Comparison of ENCODE assay signal across 19 cellular contexts in the genomic region with DNA sequence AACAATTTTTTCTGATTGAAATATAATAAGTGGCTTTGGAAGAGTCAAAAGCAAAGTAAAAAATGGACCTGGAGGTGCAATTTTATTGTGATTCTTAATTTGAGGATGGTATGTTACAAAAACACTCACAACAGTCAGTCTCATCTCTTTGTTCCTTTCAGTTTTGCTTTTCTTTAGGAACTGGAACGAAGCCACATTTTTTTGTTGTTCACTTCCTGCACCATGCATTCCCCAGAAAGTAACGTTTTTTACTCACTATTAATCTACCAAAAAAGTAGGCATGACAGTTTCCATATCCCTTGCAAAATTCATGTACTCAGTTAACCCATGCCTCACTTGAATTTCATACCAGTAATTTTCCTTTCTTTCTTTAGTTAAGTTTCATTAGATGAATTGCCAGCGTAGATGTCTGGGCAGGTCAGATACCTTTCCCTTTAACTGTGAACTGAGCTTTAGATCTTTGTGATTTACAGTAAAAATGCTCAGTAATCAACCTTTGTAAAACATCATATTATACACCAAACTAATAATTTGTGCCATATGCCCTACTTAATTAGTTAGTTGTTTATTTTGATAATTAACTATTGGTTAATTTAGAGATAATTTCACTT.
DNase-seq lines count a peak whose midpoint lies in the region; ATAC-seq and TF ChIP-seq lines count a peak whose summit lies in the region.
"Had no signal": no experiment of that assay in that cellular context is flagged by ENCODE, and none has a peak within 500 bp of the region (broad histone marks: within the 10 kb centered on the region; RNA-seq: fewer than 3 reads in every experiment).

No MANE protein-coding gene starts in this region.

- H3K4me3 Mint-ChIP-seq in osteocyte (ENCODE audit: unreplicated experiment): peak overlapping the region; percentile 55
- H3K4me3 Mint-ChIP-seq: CD4-positive, alpha-beta memory T cell; T-helper 17 cell had no signal

- peaks cover 17% of the 10 kb centered on the region for H3K4me1 Mint-ChIP-seq in osteocyte (ENCODE audit: unreplicated experiment)
- H3K4me1 Mint-ChIP-seq: CD4-positive, alpha-beta memory T cell; T-helper 17 cell had no signal

- TF ChIP-seq CTCF in osteocyte (IDR thresholded peaks at IDR 0.05): no peak

- peak overlapping the region; percentile 68 for H3K27ac Mint-ChIP-seq in osteocyte (ENCODE audit: unreplicated experiment)
- H3K27ac Mint-ChIP-seq: CD4-positive, alpha-beta memory T cell; T-helper 17 cell had no signal

- no peaks in the 10 kb centered on the region for H3K9me3 Mint-ChIP-seq in osteocyte (ENCODE audit: unreplicated experiment)

- ATAC-seq in GM18517 (IDR thresholded peaks at IDR 0.05; ENCODE audit: unreplicated experiment) (no peak), HG03196 (IDR thresholded peaks at IDR 0.05; ENCODE audit: unreplicated experiment) (no peak)
- ATAC-seq: T-helper 17 cell had no signal

- no peaks in the 10 kb centered on the region for H3K27me3 Mint-ChIP-seq in osteocyte (ENCODE audit: unreplicated experiment)
- H3K27me3 Mint-ChIP-seq: CD4-positive, alpha-beta memory T cell; T-helper 17 cell had no signal

- DNase-seq in H4 (ENCODE audit: low spot score) (peak; percentile 26), RPMI8226 (peak; percentile 10), fibroblast of peridontal ligament (ENCODE audit: extremely low read depth) (peak; percentile 54), osteocyte (ENCODE audit: extremely low spot score, unreplicated experiment) (no peak), GM19238 (ENCODE audit: insufficient read length, low spot score) (no peak), globus pallidus (ENCODE audit: low spot score) (no peak)
- DNase-seq: activated CD4-positive, alpha-beta T cell treated with anti-CD3 and anti-CD28 coated beads, Interleukin-2, amount 50 U/mL, for 1 hour; CD4-positive, alpha-beta memory T cell; effector CD8-positive, alpha-beta T cell; GF-D8; head of caudate nucleus; KG1; left ventricle myocardium inferior; NCI-H510A treated with DMSO at 0.1 percent for 48 hours; Peyer's patch; stimulated activated CD4-positive, alpha-beta T cell treated with anti-CD3 and anti-CD28 coated beads, Interleukin-12 subunit alpha, Interleukin-12 subunit beta, amount 100 ng/mL, for 4 hours; T-helper 17 cell had no signal

- no peaks in the 10 kb centered on the region for H3K36me3 Mint-ChIP-seq in osteocyte (ENCODE audit: unreplicated experiment)
- H3K36me3 Mint-ChIP-seq: CD4-positive, alpha-beta memory T cell had no signal

Comparison
In these comparisons a context has a peak if more than half of its experiments do, and no peak if none do; other contexts are left out.
1. DNase-seq: peak in H4 (single experiment), RPMI8226 (single experiment) and fibroblast of peridontal ligament (single experiment); none in osteocyte (single experiment), GM19238 (single experiment) and globus pallidus (single experiment).